ENCODE assay signal across 27 cellular contexts in genomic region chr12:25009511-25010092, GRCh38.
DNase-seq lines count a peak whose midpoint lies in the region; ATAC-seq, FAIRE-seq and TF ChIP-seq lines count a peak whose summit lies in the region.
"Had no signal": no experiment of that assay in that cellular context is flagged by ENCODE, and none has a peak within 500 bp of the region (broad histone marks: within the 10 kb centered on the region; RNA-seq: fewer than 3 reads in every experiment).

No MANE protein-coding gene starts in this region.

- H3K79me2 ChIP-seq in K562 (ENCODE audit: control insufficient read depth, insufficient read depth, low read length): no peaks in the 10 kb centered on the region
- no peaks in the 10 kb centered on the region for H3K79me2 ChIP-seq in osteoblast (ENCODE audit: insufficient read depth, low read length)

- TF ChIP-seq EP300 in K562 (IDR thresholded peaks at IDR 0.05; ENCODE audit: low read length) (no peak), stomach (IDR thresholded peaks at IDR 0.05) (no peak)

- no peaks in the 10 kb centered on the region; a peak in 2 of 5 replicates for H3K27me3 ChIP-seq in K562 (ENCODE audit: control insufficient read depth in 2 of 2, insufficient read depth in 2 of 2, low read length in 2 of 2)
- H3K27me3 ChIP-seq in osteoblast (ENCODE audit: insufficient read depth, low read length): peaks cover 3% of the 10 kb centered on the region
- H3K27me3 ChIP-seq in stomach: no peaks in the 10 kb centered on the region
- H3K27me3 ChIP-seq: BLaER1 treated with 17β-estradiol and CSF1 and Interleukin-3, amounts not matched to agents 10 nM and 100 nM had no signal

- no peaks in the 10 kb centered on the region for H3K9me1 ChIP-seq in K562 (ENCODE audit: control insufficient read depth, insufficient read depth, low read length)

- FAIRE-seq in GM12891 (lab: Jason Lieb, UNC) (peak; percentile 64), K562 (lab: Jason Lieb, UNC) (no peak)
- FAIRE-seq: A549, H1, HTR-8/SVneo had no signal

- H3K4me1 Mint-ChIP-seq in stimulated activated memory B cell treated with anti-CD40 and anti-IgM and Interleukin-4, amounts not matched to agents 10 μg/mL and 1 μg/mL and 100 μg/mL, for 72 hours: peaks cover 34% of the 10 kb centered on the region
- H3K4me1 Mint-ChIP-seq: CD4-positive, alpha-beta memory T cell had no signal

- TF ChIP-seq POLR2A in GM12891 (IDR thresholded peaks at IDR 0.05; ENCODE audit: low read depth, low read length) (no peak), K562 (conservative IDR thresholded peaks at IDR 0.05) (no peak), stomach (IDR thresholded peaks at IDR 0.05) (no peak)

- WGBS in K562 (ENCODE audit: insufficient coverage, low coverage, missing lambda C conversion rate): 13% methylated on average over 2 of the region's 2 CpGs
- 77 to 91% (median 88%) methylated on average over 2 of the region's 2 CpGs for WGBS in stomach, 5 donors

- no peaks in the 10 kb centered on the region for H3K36me3 Mint-ChIP-seq in stimulated activated memory B cell treated with anti-CD40 and anti-IgM and Interleukin-4, amounts not matched to agents 10 μg/mL and 1 μg/mL and 100 μg/mL, for 72 hours
- H3K36me3 Mint-ChIP-seq: CD4-positive, alpha-beta memory T cell had no signal

- peak overlapping the region; percentile 49 for H3K27ac Mint-ChIP-seq in stimulated activated memory B cell treated with anti-CD40 and anti-IgM and Interleukin-4, amounts not matched to agents 10 μg/mL and 1 μg/mL and 100 μg/mL, for 72 hours
- H3K27ac Mint-ChIP-seq: CD4-positive, alpha-beta memory T cell had no signal

- no peaks in the 10 kb centered on the region for H3K27me3 Mint-ChIP-seq in stimulated activated memory B cell treated with anti-CD40 and anti-IgM and Interleukin-4, amounts not matched to agents 10 μg/mL and 1 μg/mL and 100 μg/mL, for 72 hours
- H3K27me3 Mint-ChIP-seq: CD4-positive, alpha-beta memory T cell had no signal

- no peak overlapping the region for H3K4me3 Mint-ChIP-seq in stimulated activated memory B cell treated with anti-CD40 and anti-IgM and Interleukin-4, amounts not matched to agents 10 μg/mL and 1 μg/mL and 100 μg/mL, for 72 hours
- H3K4me3 Mint-ChIP-seq: CD4-positive, alpha-beta memory T cell had no signal

- no peaks in the 10 kb centered on the region for H3K9me3 ChIP-seq in K562 (replicated peaks; ENCODE audit: control insufficient read depth, insufficient read depth, low read depth, low read length)
- no peaks in the 10 kb centered on the region for H3K9me3 ChIP-seq in osteoblast (ENCODE audit: low read depth, low read length)
- no peaks in the 10 kb centered on the region for H3K9me3 ChIP-seq in stomach
- H3K9me3 ChIP-seq: A549, MG63, SK-N-SH had no signal

- H4K20me1 ChIP-seq in K562 (replicated peaks; ENCODE audit: control insufficient read depth, insufficient read depth, low read length) (no peaks in the 10 kb centered on the region), osteoblast (ENCODE audit: insufficient read depth, low read length) (no peaks in the 10 kb centered on the region)
- H4K20me1 ChIP-seq: BLaER1 treated with 17β-estradiol and CSF1 and Interleukin-3, amounts not matched to agents 10 nM and 100 nM had no signal

- H3K4me3 ChIP-seq in K562: no peak overlapping the region
- no peak overlapping the region for H3K4me3 ChIP-seq in osteoblast (ENCODE audit: insufficient read depth, low read length)
- H3K4me3 ChIP-seq in stomach: no peak overlapping the region
- H3K4me3 ChIP-seq: A549; BLaER1 treated with 17β-estradiol and CSF1 and Interleukin-3, amounts not matched to agents 10 nM and 100 nM; MG63 had no signal

- POLR2A ChIA-PET in K562 (lab: Yijun Ruan, JAX): no interaction called here

- TF ChIP-seq CTCF in K562 (IDR thresholded peaks at IDR 0.05 in 2 of 3, conservative IDR thresholded peaks at IDR 0.05 in 1 of 3; ENCODE audit: insufficient read depth in 2 of 3, low read depth in 1 of 3, low read length in 3 of 3) (no peak), osteoblast (IDR thresholded peaks at IDR 0.05; ENCODE audit: extremely low read depth, low read depth, low read length) (no peak), stomach (IDR thresholded peaks at IDR 0.05) (no peak)

- intact Hi-C loops in K562 (cut with micrococcal nuclease): no loop called here
- intact Hi-C loops in stomach (cut with DNase I; ENCODE audit: low total_unique reads): no loop called here

- no TSS peak for BruUV-seq in K562 (replicated peaks; lab: Mats Ljungman, UMichigan)

- H3K4me1 ChIP-seq in K562 (replicated peaks in 1 of 2; ENCODE audit: control insufficient read depth in 2 of 2, insufficient read depth in 2 of 2, low read length in 2 of 2) (no peaks in the 10 kb centered on the region; a peak in 1 of 5 replicates), osteoblast (ENCODE audit: insufficient read depth, low read length) (no peaks in the 10 kb centered on the region), stomach (no peaks in the 10 kb centered on the region)
- H3K4me1 ChIP-seq: A549 had no signal

- H3K9me3 Mint-ChIP-seq in stimulated activated memory B cell treated with anti-CD40 and anti-IgM and Interleukin-4, amounts not matched to agents 10 μg/mL and 1 μg/mL and 100 μg/mL, for 72 hours: no peaks in the 10 kb centered on the region

- in situ Hi-C loops in K562 (cut with MboI): no loop called here

- ATAC-seq in HG02885 (IDR thresholded peaks at IDR 0.05; ENCODE audit: poor library complexity, unreplicated experiment) (peak; percentile 30), K562 (no peak), GM18861 (IDR thresholded peaks at IDR 0.05; ENCODE audit: unreplicated experiment) (no peak)
- no peak for ATAC-seq in stimulated activated memory B cell treated with anti-CD40 and anti-IgM and Interleukin-4, amounts not matched to agents 10 μg/mL and 1 μg/mL and 100 μg/mL, for 72 hours
- ATAC-seq: A549, HCT116, PC-3 had no signal

- H3K27ac ChIP-seq in K562 (ENCODE audit: extremely low read depth, low read depth, low read length): no peak overlapping the region
- H3K27ac ChIP-seq in osteoblast (ENCODE audit: low read depth, low read length): no peak overlapping the region
- H3K27ac ChIP-seq in stomach: no peak overlapping the region
- H3K27ac ChIP-seq: A549; BLaER1 treated with 17β-estradiol and CSF1 and Interleukin-3, amounts not matched to agents 10 nM and 100 nM had no signal

- no peak overlapping the region for H2AFZ ChIP-seq in K562 (ENCODE audit: low read depth, low read length)
- H2AFZ ChIP-seq in osteoblast (ENCODE audit: low read length): no peak overlapping the region

- CTCF ChIA-PET in K562 (lab: Yijun Ruan, JAX; ENCODE audit: low intra/inter-chr PET ratio): no interaction called here

- H3K36me3 ChIP-seq in K562 (ENCODE audit: control insufficient read depth, insufficient read depth, low read length): no peaks in the 10 kb centered on the region
- no peaks in the 10 kb centered on the region for H3K36me3 ChIP-seq in osteoblast (ENCODE audit: insufficient read depth, low read length)
- no peaks in the 10 kb centered on the region for H3K36me3 ChIP-seq in stomach
- H3K36me3 ChIP-seq: MG63 had no signal

- no peak overlapping the region for H3K9ac ChIP-seq in K562 (ENCODE audit: insufficient read depth in 1 of 2, low read depth in 2 of 2, low read length in 2 of 2)
- H3K9ac ChIP-seq: BLaER1 treated with 17β-estradiol and CSF1 and Interleukin-3, amounts not matched to agents 10 nM and 100 nM; SK-N-SH had no signal

- TF ChIP-seq RAD21 in K562 (CRISPR knock-in tag; conservative IDR thresholded peaks at IDR 0.05 in 1 of 2, IDR thresholded peaks at IDR 0.05 in 1 of 2): no peak

- H3K4me2 ChIP-seq in K562 (ENCODE audit: insufficient read depth, low read length) (no peak overlapping the region), osteoblast (ENCODE audit: insufficient read depth, low read length) (no peak overlapping the region)
- H3K4me2 ChIP-seq: A549; BLaER1 treated with 17β-estradiol and CSF1 and Interleukin-3, amounts not matched to agents 10 nM and 100 nM; SK-N-SH had no signal

- DNase-seq in GM12891 (ENCODE audit: insufficient read length, low spot score): no peak
- DNase-seq in K562 (ENCODE audit: extremely low read depth in 1 of 4, low spot score in 3 of 4): no peak
- DNase-seq in osteoblast (ENCODE audit: insufficient read length, low spot score, missing footprints): no peak
- no peak for DNase-seq in stomach
- DNase-seq: AML-193; CD4-positive, alpha-beta memory T cell; COR-L47; DMS53; EL; GF-D8; KBM-7; MG63; NCI-H1105 treated with DMSO at 0.1 percent for 48 hours; NCI-H146; NCI-H1930; NCI-H524 treated with DMSO at 0.1 percent for 48 hours; NCI-H774; PC-3; SK-N-SH had no signal

TF ChIP-seq in GM12891, 5 proteins besides CTCF, POLR2A, EP300 and RAD21:
- TF ChIP-seq PAX5 (IDR thresholded peaks at IDR 0.05; ENCODE audit: insufficient read depth, low read length, severe bottlenecking): no peak
- TF ChIP-seq POU2F2 (IDR thresholded peaks at IDR 0.05; ENCODE audit: low read depth, low read length): no peak
- no peak for TF ChIP-seq SPI1 (IDR thresholded peaks at IDR 0.05; ENCODE audit: low read depth, low read length)
- TF ChIP-seq POLR2AphosphoS5 (IDR thresholded peaks at IDR 0.05; ENCODE audit: low read depth, low read length): no peak

TF ChIP-seq in K562, 482 proteins besides CTCF, POLR2A, EP300 and RAD21 (continues in another document):
- TF ChIP-seq ZNF24 (IDR thresholded peaks at IDR 0.05): no peak
- no peak for TF ChIP-seq ATF2 (CRISPR knock-in tag; IDR thresholded peaks at IDR 0.05)
- TF ChIP-seq TCF7L2 (IDR thresholded peaks at IDR 0.05; ENCODE audit: low read depth, low read length): no peak
- TF ChIP-seq DIDO1 (tag; IDR thresholded peaks at IDR 0.05; ENCODE audit: low read depth): no peak
